In genomic region chr3:52120576-52121458, GRCh38 we compare ENCODE assay signal across 10 cellular contexts. TPM values are rescaled to one million over a fixed set of nuclear protein-coding genes. Genes with fewer than 3 reads are reported as not detected.
DNase-seq lines count a peak whose midpoint lies in the region; ATAC-seq and TF ChIP-seq lines count a peak whose summit lies in the region.
"Had no signal": no experiment of that assay in that cellular context is flagged by ENCODE, and none has a peak within 500 bp of the region (broad histone marks: within the 10 kb centered on the region; RNA-seq: fewer than 3 reads in every experiment).

No MANE protein-coding gene starts in this region.

- CTCF ChIA-PET in mammary epithelial cell (lab: Charles Lee; ENCODE audit: low non-redundant PET), result no interaction called here

- intact Hi-C loops in mammary epithelial cell (cut with micrococcal nuclease) (no loop called here), breast epithelium (cut with DNase I; ENCODE audit: low total_unique reads) (no loop called here), vagina (cut with DNase I) (loop anchor here (5.0 to 10.0 kb wide), 2 partner anchors 66 to 119 kb away; partner anchors contain the start of gene DUSP7)

- H3K27me3 ChIP-seq in mammary epithelial cell (ENCODE audit: insufficient read depth, low read length) (no peaks in the 10 kb centered on the region), breast epithelium (no peaks in the 10 kb centered on the region), WERI-Rb-1 (ENCODE audit: insufficient read depth, low read depth, severe bottlenecking) (no peaks in the 10 kb centered on the region), vagina (no peaks in the 10 kb centered on the region)

- H3K9me3 ChIP-seq in mammary epithelial cell (replicated peaks; ENCODE audit: insufficient read depth, low read length) (no peaks in the 10 kb centered on the region), breast epithelium (no peaks in the 10 kb centered on the region), WERI-Rb-1 (ENCODE audit: severe bottlenecking) (no peaks in the 10 kb centered on the region), vagina (no peaks in the 10 kb centered on the region)

- TF ChIP-seq CTCF in mammary epithelial cell (conservative IDR thresholded peaks at IDR 0.05 in 1 of 2, IDR thresholded peaks at IDR 0.05 in 1 of 2; ENCODE audit: extremely low read depth in 1 of 2, insufficient read depth in 1 of 2, low read depth in 1 of 2, low read length in 2 of 2) (no peak), breast epithelium (IDR thresholded peaks at IDR 0.05) (no peak), WERI-Rb-1 (IDR thresholded peaks at IDR 0.05; ENCODE audit: low read depth, low read length) (no peak), vagina (IDR thresholded peaks at IDR 0.05) (no peak)

- 63% methylated on average over 3 of the region's 3 CpGs for WGBS in mammary epithelial cell (ENCODE audit: low coverage, missing lambda C conversion rate)

- no TSS peak for BruUV-seq in mammary epithelial cell (replicated peaks; lab: Mats Ljungman, UMichigan)

- H3K4me2 ChIP-seq in mammary epithelial cell (ENCODE audit: insufficient read depth, low read depth, low read length), result no peak overlapping the region

- H3K4me3 ChIP-seq in mammary epithelial cell (replicated peaks in 1 of 3; ENCODE audit: insufficient read depth in 1 of 3, low read depth in 2 of 3, low read length in 3 of 3) (no peak overlapping the region), breast epithelium (no peak overlapping the region), WERI-Rb-1 (ENCODE audit: low read depth, low read length) (no peak overlapping the region), vagina (no peak overlapping the region)

- H3K79me2 ChIP-seq in mammary epithelial cell (ENCODE audit: insufficient read depth, low read length), result no peaks in the 10 kb centered on the region

- DNase-seq in mammary epithelial cell (peak; percentile 19), breast epithelium (ENCODE audit: low spot score in 2 of 2) (no peak), WERI-Rb-1 (peak; percentile 20), kidney tubule cell (ENCODE audit: low spot score) (peak; percentile 6), vagina (ENCODE audit: extremely low spot score in 2 of 2) (no peak), EL (no peak), putamen (ENCODE audit: low spot score) (no peak)
- DNase-seq: activated effector memory CD4-positive, alpha-beta T cell treated with anti-CD3 and anti-CD28 coated beads, Interleukin-2, amount 50 U/mL, for 16 hours; NCI-H1417 had no signal

- dilution Hi-C loops in mammary epithelial cell (cut with HindIII; ENCODE audit: low sequenced_read_pairs), result no loop called here

- TF ChIP-seq POLR2A in breast epithelium (IDR thresholded peaks at IDR 0.05) (no peak), vagina (IDR thresholded peaks at IDR 0.05) (no peak)

- H3K4me1 ChIP-seq in mammary epithelial cell (ENCODE audit: insufficient read depth, low read length) (peaks cover 12% of the 10 kb centered on the region), breast epithelium (no peaks in the 10 kb centered on the region), vagina (peaks cover 26% of the 10 kb centered on the region)

- H4K20me1 ChIP-seq in mammary epithelial cell (ENCODE audit: insufficient read depth, low read length), result no peaks in the 10 kb centered on the region

- H2AFZ ChIP-seq in mammary epithelial cell (ENCODE audit: low read depth, low read length), result no peak overlapping the region

- no peak overlapping the region for H3K9ac ChIP-seq in mammary epithelial cell (ENCODE audit: insufficient read depth, low read length)

- H3K36me3 ChIP-seq in mammary epithelial cell (ENCODE audit: insufficient read depth, low read length) (peaks cover 7% of the 10 kb centered on the region), breast epithelium (no peaks in the 10 kb centered on the region), WERI-Rb-1 (peaks cover 19% of the 10 kb centered on the region), vagina (no peaks in the 10 kb centered on the region)

- H3K27ac ChIP-seq in mammary epithelial cell (ENCODE audit: insufficient read depth, low read depth, low read length), result no peak overlapping the region
- H3K27ac ChIP-seq in breast epithelium, result peak overlapping the region in 1 of 2 donors; percentile 19
- no peak overlapping the region for H3K27ac ChIP-seq in WERI-Rb-1
- peak overlapping the region; percentile 57 for H3K27ac ChIP-seq in vagina

- in situ Hi-C loops in mammary epithelial cell (cut with MboI; ENCODE audit: low sequenced_read_pairs in 2 of 2), result loop anchor here in 1 of 2 donors (10.0 kb wide), 1 partner anchor 66 kb away; the partner anchor contains the start of gene DUSP7

- ATAC-seq in HG03135 (IDR thresholded peaks at IDR 0.05; ENCODE audit: unreplicated experiment), result no peak

RNA-seq across cellular contexts. Expression of gene POC1A, which starts 33.4 kb away (rescaled TPM):
- total RNA-seq in mammary epithelial cell (10 to 100 TPM in 1 of 2 donors, 1 to 10 TPM in 1; 2.8 to 21.5 TPM), breast epithelium (1 to 10 TPM; 1.9 to 2.7 (median 2.6) TPM), vagina (0.74 TPM)
- polyA plus RNA-seq in mammary epithelial cell, result 22.2 TPM
- 17.2 TPM for polyA minus RNA-seq in mammary epithelial cell

Comparison
In these comparisons a context has a peak if more than half of its experiments do, and no peak if none do; other contexts are left out.
1. DNase-seq: peak in mammary epithelial cell (single experiment), WERI-Rb-1 (single experiment) and kidney tubule cell (single experiment); none in breast epithelium (0 of 2), vagina (0 of 2), EL (single experiment) and putamen (single experiment).